In genomic region chr16:30406911-30407793, GRCh38 we compare ENCODE assay signal across 8 cellular contexts. TPM values are rescaled to one million over a fixed set of nuclear protein-coding genes. Genes with fewer than 3 reads are reported as not detected.
A peak's percentile ranks its signal among the peaks of the same experiment; 100 is the strongest.
DNase-seq lines count a peak whose midpoint lies in the region; ATAC-seq and TF ChIP-seq lines count a peak whose summit lies in the region.

Gene ZNF771, plus strand, starts transcription at chr16:30407606. Its CDS starts 448 bp downstream, at chr16:30408054.

- H3K4me1 ChIP-seq in CD8-positive, alpha-beta T cell (ENCODE audit: insufficient read depth, low read length): peaks cover 19% of the 10 kb centered on the region
- H3K4me1 ChIP-seq in endodermal cell (ENCODE audit: control insufficient read depth, insufficient read depth, low read length): no peaks in the 10 kb centered on the region

- no peaks in the 10 kb centered on the region for H3K27me3 Mint-ChIP-seq in CD8-positive, alpha-beta T cell (ENCODE audit: low read depth)
- H3K27me3 Mint-ChIP-seq in endodermal cell (ENCODE audit: insufficient read depth) (peaks cover 15% of the 10 kb centered on the region), mesothelial cell of epicardium (ENCODE audit: low read depth) (no peaks in the 10 kb centered on the region)

- H3K27ac Mint-ChIP-seq in CD8-positive, alpha-beta T cell: peak within 1 kb of the TSS; percentile 93
- H3K27ac Mint-ChIP-seq in endodermal cell: peak within 1 kb of the TSS; percentile 88
- H3K27ac Mint-ChIP-seq in mesothelial cell of epicardium: peak within 1 kb of the TSS; percentile 88

- CTCF ChIA-PET in CD8-positive, alpha-beta T cell (lab: Charles Lee): interaction anchor here (0.5 to 4.9 kb wide), 10 partner anchors 9 to 675 kb away, joined by 3 to 50 read pairs (median 4); partner anchors contain the start of genes SEPTIN1 and ZNF48

- H3K27me3 ChIP-seq in CD8-positive, alpha-beta T cell (ENCODE audit: insufficient read depth, low read length): no peaks in the 10 kb centered on the region
- no peaks in the 10 kb centered on the region for H3K27me3 ChIP-seq in endodermal cell (ENCODE audit: control insufficient read depth, insufficient read depth, low read length, poor library complexity, severe bottlenecking)

- H3K9me3 ChIP-seq in CD8-positive, alpha-beta T cell (ENCODE audit: low read length): no peaks in the 10 kb centered on the region
- no peaks in the 10 kb centered on the region for H3K9me3 ChIP-seq in endodermal cell (ENCODE audit: control insufficient read depth, low read length)

- H3K9me3 Mint-ChIP-seq in CD8-positive, alpha-beta T cell: no peaks in the 10 kb centered on the region
- no peaks in the 10 kb centered on the region for H3K9me3 Mint-ChIP-seq in endodermal cell
- no peaks in the 10 kb centered on the region for H3K9me3 Mint-ChIP-seq in mesothelial cell of epicardium

- POLR2A ChIA-PET in CD8-positive, alpha-beta T cell (lab: Charles Lee): interaction anchor here (0.5 to 5.6 kb wide), 17 partner anchors 9 to 342 kb away, joined by 3 to 50 read pairs (median 4); partner anchors contain the start of genes ALDOA, CORO1A, DCTPP1 and SEPTIN1

- no peak for TF ChIP-seq CTCF in CD8-positive, alpha-beta T cell (IDR thresholded peaks at IDR 0.05)
- peak; percentile 26 for TF ChIP-seq CTCF in endodermal cell (conservative IDR thresholded peaks at IDR 0.05)
- no peak for TF ChIP-seq CTCF in mesothelial cell of epicardium (IDR thresholded peaks at IDR 0.05; ENCODE audit: unreplicated experiment)

- H3K4me3 Mint-ChIP-seq in CD8-positive, alpha-beta T cell: peak within 1 kb of the TSS; percentile 89
- H3K4me3 Mint-ChIP-seq in endodermal cell (peak within 1 kb of the TSS; percentile 68), mesothelial cell of epicardium (peak within 1 kb of the TSS; percentile 83)

- H3K9ac ChIP-seq in endodermal cell (ENCODE audit: extremely low read depth, low read length, poor library complexity, severe bottlenecking): peak within 1 kb of the TSS; percentile 60

- peak within 1 kb of the TSS; percentile 90 for H3K4me3 ChIP-seq in CD8-positive, alpha-beta T cell (ENCODE audit: low read depth, low read length)
- peak within 1 kb of the TSS; percentile 76 for H3K4me3 ChIP-seq in endodermal cell (ENCODE audit: low read length)

- peaks cover 13% of the 10 kb centered on the region for H3K36me3 Mint-ChIP-seq in CD8-positive, alpha-beta T cell
- H3K36me3 Mint-ChIP-seq in endodermal cell (ENCODE audit: low read depth) (peaks cover 18% of the 10 kb centered on the region), mesothelial cell of epicardium (peaks cover 5% of the 10 kb centered on the region)

- peaks cover 25% of the 10 kb centered on the region for H3K4me1 Mint-ChIP-seq in CD8-positive, alpha-beta T cell (ENCODE audit: low read depth)
- H3K4me1 Mint-ChIP-seq in endodermal cell (peaks cover 9% of the 10 kb centered on the region), mesothelial cell of epicardium (peaks cover 10% of the 10 kb centered on the region)

- peak; percentile 71 to 94 (median 88) for DNase-seq in CD8-positive, alpha-beta T cell
- DNase-seq in NOMO-1 (lab: John Stamatoyannopoulos, UW; ENCODE audit: unreplicated experiment in 2 of 2) (peak; percentile 88 to 95), endodermal cell (peak; percentile 98), mesothelial cell of epicardium (ENCODE audit: low spot score in 2 of 2, unreplicated experiment in 2 of 2) (peak; percentile 80 to 88)
- DNase-seq in activated CD8-positive, alpha-beta memory T cell treated with anti-CD3 and anti-CD28 coated beads, Interleukin-2, amount 50 U/mL, for 1 hour (ENCODE audit: extremely low read depth): peak; percentile 55
- peak; percentile 74 to 83 for DNase-seq in stimulated activated CD8-positive, alpha-beta memory T cell treated with anti-CD3 and anti-CD28 coated beads, Interleukin-15, amount 100 ng/mL, for 4 hours (ENCODE audit: low read depth in 2 of 2)

- intact Hi-C loops in CD8-positive, alpha-beta T cell (cut with DNase I, micrococcal nuclease): loop anchor here (1.0 to 10.0 kb wide), 8 partner anchors 28 to 340 kb away; partner anchors contain the start of genes TBX6 (in 2 of the 2), ALDOA (in 1 of the 2), CD2BP2 (in 1 of the 2) and TBC1D10B (in 1 of the 2)

- peak; percentile 79 for ATAC-seq in CD8-positive, alpha-beta T cell
- ATAC-seq in GM19372 (IDR thresholded peaks at IDR 0.05; ENCODE audit: low read depth, unreplicated experiment) (peak; percentile 76), HG03571 (IDR thresholded peaks at IDR 0.05; ENCODE audit: unreplicated experiment) (peak; percentile 73)

- H3K27ac ChIP-seq in CD8-positive, alpha-beta T cell (ENCODE audit: low read depth, low read length): peak within 1 kb of the TSS; percentile 69
- peak within 1 kb of the TSS; percentile 61 for H3K27ac ChIP-seq in endodermal cell (ENCODE audit: low read depth, low read length)

- peaks cover 5% of the 10 kb centered on the region for H3K36me3 ChIP-seq in CD8-positive, alpha-beta T cell (ENCODE audit: insufficient read depth, low read length)
- H3K36me3 ChIP-seq in endodermal cell (ENCODE audit: control insufficient read depth, insufficient read depth, low read length): peaks cover 16% of the 10 kb centered on the region

- 6 to 15% methylated on average over 33 to 74 of the region's 74 CpGs for WGBS in endodermal cell (ENCODE audit: insufficient coverage in 1 of 2, insufficient read length in 1 of 2), 2 experiments

RNA-seq across cellular contexts. Expression of gene ZNF771, which starts in this region (rescaled TPM):
- total RNA-seq in CD8-positive, alpha-beta T cell: under 1 TPM; 0.87 to 0.92 TPM
- total RNA-seq in endodermal cell (10 to 100 TPM; 14.7 to 16.6 TPM), mesothelial cell of epicardium (10.7 to 12.6 TPM (median 11.8 TPM) in 3 replicates)
- polyA plus RNA-seq in endodermal cell (2013, experiment 1 of 2): 9.5 TPM
- 9.1 TPM for polyA plus RNA-seq in endodermal cell (2013, experiment 2 of 2)

Comparison
In these comparisons a context has a peak if more than half of its experiments do, and no peak if none do; other contexts are left out.
1. Peak in every context shown above with its lines: DNase-seq, ATAC-seq, H3K4me3 ChIP-seq and H3K27ac ChIP-seq.
2. Peak in DNase-seq, ATAC-seq, H3K4me3 ChIP-seq and H3K27ac ChIP-seq in CD8-positive, alpha-beta T cell; RNA of the gene not detected or under 1 TPM.